Comparison of ENCODE assay signal across 8 cellular contexts in genomic region chr3:196081834-196082470, GRCh38. TPM values are rescaled to one million over a fixed set of nuclear protein-coding genes. Genes with fewer than 3 reads are reported as not detected.
A peak's percentile ranks its signal among the peaks of the same experiment; 100 is the strongest.
DNase-seq lines count a peak whose midpoint lies in the region; ATAC-seq and TF ChIP-seq lines count a peak whose summit lies in the region.

TSS of gene TFRC (minus strand) at chr3:196082090. CDS start at chr3:196077099, 4,991 bp downstream.

- no peaks in the 10 kb centered on the region for H3K9me3 Mint-ChIP-seq in type B pancreatic cell

- H3K9me3 ChIP-seq in adrenal gland (replicated peaks in 1 of 3): no peaks in the 10 kb centered on the region
- no peaks in the 10 kb centered on the region for H3K9me3 ChIP-seq in heart left ventricle

- H3K36me3 Mint-ChIP-seq in type B pancreatic cell: no peaks in the 10 kb centered on the region

- ATAC-seq in HG02870 (IDR thresholded peaks at IDR 0.05; ENCODE audit: unreplicated experiment) (peak; percentile 77), heart left ventricle (peak; percentile 97 to 99 (median 99))

- peak within 1 kb of the TSS; percentile 99 for H3K4me3 Mint-ChIP-seq in type B pancreatic cell

- peaks cover 0 to 26% of the 10 kb centered on the region in 2 donors for H3K4me1 ChIP-seq in adrenal gland (replicated peaks in 1 of 2)
- peaks cover 2 to 37% (median 21%) of the 10 kb centered on the region in 12 donors for H3K4me1 ChIP-seq in heart left ventricle

- DNase-seq in GM13977 (ENCODE audit: low spot score) (peak; percentile 99), NCI-H146 treated with DMSO at 0.1 percent for 48 hours (lab: John Stamatoyannopoulos, UW; ENCODE audit: unreplicated experiment) (peak; percentile 90), T-helper 1 cell (peak; percentile 93 to 98 (median 95)), adrenal gland (peak; percentile 92 to 97 (median 95)), heart left ventricle (peak; percentile 94 to 98 (median 96)), posterior cingulate gyrus (peak; percentile 92 to 99 (median 96)), type B pancreatic cell (ENCODE audit: extremely low spot score, unreplicated experiment) (peak; percentile 94)

- H3K36me3 ChIP-seq in adrenal gland (replicated peaks in 1 of 2) (no peaks in the 10 kb centered on the region), heart left ventricle (peaks cover 0 to 3% (median under 1%) of the 10 kb centered on the region in 9 donors)

- in situ Hi-C loops in GM13977 (cut with MboI; ENCODE audit: low pct_unique_long_range_greater_than_20kb, low sequenced_read_pairs, unreplicated experiment): no loop called here

- peak; percentile 89 to 96 for TF ChIP-seq POLR2A in adrenal gland (IDR thresholded peaks at IDR 0.05)
- TF ChIP-seq POLR2A in heart left ventricle (IDR thresholded peaks at IDR 0.05): peak; percentile 92 to 99

- H3K27ac ChIP-seq in adrenal gland: peak within 1 kb of the TSS; percentile 47 to 99 (median 90)
- H3K27ac ChIP-seq in heart left ventricle: peak within 1 kb of the TSS; percentile 45 to 98 (median 94)

- H3K4me1 Mint-ChIP-seq in type B pancreatic cell (ENCODE audit: unreplicated experiment): peaks cover 8% of the 10 kb centered on the region

- H3K27me3 ChIP-seq in adrenal gland: no peaks in the 10 kb centered on the region
- H3K27me3 ChIP-seq in heart left ventricle: no peaks in the 10 kb centered on the region

- H3K27ac Mint-ChIP-seq in type B pancreatic cell: peak within 1 kb of the TSS; percentile 95

- 0 to 2% (median 1%) methylated on average over 5 to 66 of the region's 66 CpGs for WGBS in adrenal gland, 4 donors
- 0 to 1% (median 0%) methylated on average over 40 to 66 of the region's 66 CpGs for WGBS in heart left ventricle, 4 donors

- H3K4me3 ChIP-seq in adrenal gland: peak within 1 kb of the TSS; percentile 12 to 80 (median 42)
- H3K4me3 ChIP-seq in heart left ventricle: peak within 1 kb of the TSS; percentile 78 to 98 (median 87)

- H3K27me3 Mint-ChIP-seq in type B pancreatic cell: no peaks in the 10 kb centered on the region

- TF ChIP-seq CTCF in GM13977 (IDR thresholded peaks at IDR 0.05; ENCODE audit: extremely low read depth, insufficient read depth, missing control alignments) (no peak), adrenal gland (IDR thresholded peaks at IDR 0.05) (no peak), heart left ventricle (IDR thresholded peaks at IDR 0.05) (peak in 1 of 12 donors; percentile 18), type B pancreatic cell (conservative IDR thresholded peaks at IDR 0.05) (no peak)

- intact Hi-C loops in adrenal gland (cut with DNase I) (no loop called here), heart left ventricle (cut with DNase I) (loop anchor here in 1 of 10 donors (2.0 kb wide), 1 partner anchor 113 kb away; no protein-coding TSS in a partner anchor), posterior cingulate gyrus (cut with DNase I) (no loop called here)

RNA-seq across cellular contexts. Expression of gene TFRC, which starts in this region (rescaled TPM):
- 100 to 1,000 TPM in 1 of 8 donors, 10 to 100 TPM in 7; 22.7 to 414 (median 60.8) TPM for total RNA-seq in adrenal gland
- polyA plus RNA-seq in adrenal gland: 100 to 1,000 TPM in 1 of 3 donors, 1 to 10 TPM in 2; 7.3 to 195 (median 8.5) TPM
- total RNA-seq in heart left ventricle: 100 to 1,000 TPM in 6 of 9 donors, 10 to 100 TPM in 3; 15.7 to 232 (median 121) TPM
- polyA plus RNA-seq in heart left ventricle: 10 to 100 TPM; 24.2 to 70.7 TPM
- total RNA-seq in type B pancreatic cell (ENCODE audit: low replicate concordance): 140 and 247 TPM in 2 replicates

Comparison
In these comparisons a context has a peak if more than half of its experiments do, and no peak if none do; other contexts are left out.
1. Peak in every context shown above with its lines: DNase-seq, ATAC-seq, H3K4me3 ChIP-seq and H3K27ac ChIP-seq.